ENCODE assay signal across 9 cellular contexts in genomic region chr3:143974877-143975238, GRCh38. TPM values are rescaled to one million over a fixed set of nuclear protein-coding genes. Genes with fewer than 3 reads are reported as not detected.
DNase-seq lines count a peak whose midpoint lies in the region; ATAC-seq, FAIRE-seq and TF ChIP-seq lines count a peak whose summit lies in the region.
"Had no signal": no experiment of that assay in that cellular context is flagged by ENCODE, and none has a peak within 500 bp of the region (broad histone marks: within the 10 kb centered on the region; RNA-seq: fewer than 3 reads in every experiment).

No MANE protein-coding gene starts in this region.

- H3K4me1 ChIP-seq in right atrium auricular region (peaks cover 0 to 36% of the 10 kb centered on the region in 2 donors), GM12878 (ENCODE audit: control insufficient read depth, insufficient read depth, low read length) (no peaks in the 10 kb centered on the region), vagina (peaks cover 52% of the 10 kb centered on the region), small intestine (ENCODE audit: control insufficient read depth in 2 of 2, insufficient read depth in 1 of 2, low read depth in 1 of 2, low read length in 1 of 2) (no peaks in the 10 kb centered on the region)

- TF ChIP-seq POLR2A in GM12878 (IDR thresholded peaks at IDR 0.05; ENCODE audit: low read depth, low read length) (no peak), vagina (IDR thresholded peaks at IDR 0.05) (no peak)

- RAD21 ChIA-PET in GM12878 (lab: Charles Lee; ENCODE audit: unreplicated experiment) = interaction anchor here (1.4 kb wide), 1 partner anchor 50 kb away, joined by 3 read pairs; no protein-coding TSS in a partner anchor

- peaks cover 80% of the 10 kb centered on the region for H3K79me2 ChIP-seq in GM12878 (ENCODE audit: control insufficient read depth, insufficient read depth, low read length)

- H3K4me3 ChIP-seq in right atrium auricular region = peak overlapping the region in 1 of 2 donors; percentile 97
- H3K4me3 ChIP-seq in GM12878 = peak overlapping the region; percentile 87
- peak overlapping the region; percentile 72 to 95 for H3K4me3 ChIP-seq in vagina
- H3K4me3 ChIP-seq in small intestine (ENCODE audit: low read depth in 1 of 2, low read length in 2 of 2) = no peak overlapping the region

- H3K9me3 ChIP-seq in right atrium auricular region = no peaks in the 10 kb centered on the region
- H3K9me3 ChIP-seq in GM12878 (replicated peaks; ENCODE audit: control insufficient read depth, insufficient read depth, low read length) = no peaks in the 10 kb centered on the region
- no peaks in the 10 kb centered on the region for H3K9me3 ChIP-seq in vagina
- H3K9me3 ChIP-seq in small intestine (ENCODE audit: control insufficient read depth, low read depth) = no peaks in the 10 kb centered on the region

- H3K9ac ChIP-seq in GM12878 (ENCODE audit: control insufficient read depth, insufficient read depth, low read length) = peak overlapping the region; percentile 92

- no peak overlapping the region for H2AFZ ChIP-seq in GM12878 (ENCODE audit: control insufficient read depth, low read depth, low read length)

- no peaks in the 10 kb centered on the region for H3K36me3 ChIP-seq in right atrium auricular region
- H3K36me3 ChIP-seq in GM12878 (ENCODE audit: control insufficient read depth in 2 of 2, insufficient read depth in 2 of 2, low read length in 1 of 2) = no peaks in the 10 kb centered on the region
- no peaks in the 10 kb centered on the region for H3K36me3 ChIP-seq in vagina
- H3K36me3 ChIP-seq in small intestine (ENCODE audit: control insufficient read depth in 2 of 2, insufficient read depth in 2 of 2, low read length in 2 of 2) = no peaks in the 10 kb centered on the region

- no peaks in the 10 kb centered on the region for H3K27me3 ChIP-seq in right atrium auricular region
- no peaks in the 10 kb centered on the region for H3K27me3 ChIP-seq in GM12878 (replicated peaks in 1 of 2; ENCODE audit: control insufficient read depth in 2 of 2, insufficient read depth in 2 of 2, low read length in 1 of 2)
- H3K27me3 ChIP-seq in vagina = no peaks in the 10 kb centered on the region
- no peaks in the 10 kb centered on the region for H3K27me3 ChIP-seq in small intestine (ENCODE audit: control insufficient read depth in 2 of 2, insufficient read depth in 2 of 2, low read length in 2 of 2)

- intact Hi-C loops in Right ventricle myocardium superior (cut with DNase I) (no loop called here), GM12878 (cut with micrococcal nuclease; ENCODE audit: unreplicated experiment) (loop anchor here (2.0 to 10.0 kb wide), 4 partner anchors 457 to 796 kb away; no protein-coding TSS in a partner anchor), vagina (cut with DNase I) (no loop called here)

- no peak for TF ChIP-seq CTCF in right atrium auricular region (IDR thresholded peaks at IDR 0.05)
- no peak for TF ChIP-seq CTCF in GM12878 (IDR thresholded peaks at IDR 0.05 in 2 of 3, conservative IDR thresholded peaks at IDR 0.05 in 1 of 3; ENCODE audit: control insufficient read depth in 2 of 3, extremely low read depth in 1 of 3, insufficient read depth in 1 of 3, low read depth in 3 of 3, low read length in 3 of 3)
- TF ChIP-seq CTCF in vagina (IDR thresholded peaks at IDR 0.05) = no peak

- H3K27ac ChIP-seq in right atrium auricular region (peak overlapping the region; percentile 97 to 99), GM12878 (ENCODE audit: control insufficient read depth, insufficient read depth) (peak overlapping the region; percentile 91), vagina (peak overlapping the region; percentile 99), small intestine (ENCODE audit: low read depth in 1 of 2, low read length in 1 of 2) (no peak overlapping the region)

- in situ Hi-C loops in GM12878 (cut with MboI) = loop anchor here (10.0 kb wide), 1 partner anchor 460 kb away; no protein-coding TSS in a partner anchor

- POLR2A ChIA-PET in GM12878 (lab: Charles Lee) = no interaction called here

- CTCF ChIA-PET in GM12878 (lab: Yijun Ruan, JAX) = interaction anchor here (0.7 to 2.5 kb wide), 16 partner anchors 9 to 408 kb away, joined by 3 to 16 read pairs (median 3); no protein-coding TSS in a partner anchor

- no peak for TF ChIP-seq EP300 in GM12878 (IDR thresholded peaks at IDR 0.05; ENCODE audit: borderline replicate concordance in 1 of 2, control insufficient read depth in 1 of 2, low read depth in 2 of 2, low read length in 2 of 2)

- DNase-seq in right atrium auricular region (ENCODE audit: low spot score) = no peak
- no peak for DNase-seq in Right ventricle myocardium superior
- no peak for DNase-seq in GM12878 (ENCODE audit: low read depth, low spot score)
- DNase-seq in medulla oblongata (ENCODE audit: extremely low spot score) = peak; percentile 38
- DNase-seq in vagina (ENCODE audit: extremely low spot score in 2 of 2) = no peak
- no peak for DNase-seq in cortex of kidney (lab: John Stamatoyannopoulos, UW)
- DNase-seq in small intestine = no peak
- DNase-seq in NCI-H2171 (lab: John Stamatoyannopoulos, UW) = no peak
- DNase-seq: stimulated activated naive CD4-positive, alpha-beta T cell treated with Interleukin-2 at 50 U/mL for 16 hours had no signal

- no peak for TF ChIP-seq RAD21 in GM12878 (IDR thresholded peaks at IDR 0.05; ENCODE audit: insufficient read depth, low read depth, low read length)

- no peaks in the 10 kb centered on the region for H4K20me1 ChIP-seq in GM12878 (ENCODE audit: control insufficient read depth, insufficient read depth)

- FAIRE-seq in GM12878 (lab: Jason Lieb, UNC) (no peak), small intestine (lab: Jason Lieb, UNC) (no peak)

- BruUV-seq in GM12878 (replicated peaks; lab: Mats Ljungman, UMichigan) = no TSS peak

- WGBS in GM12878 (ENCODE audit: insufficient coverage, insufficient replicate concordance, low lambda C conversion rate, missing lambda C conversion rate) = 27% methylated on average over 2 of the region's 2 CpGs
- 20 to 40% (median 35%) methylated on average over 2 of the region's 2 CpGs for WGBS in small intestine, 3 donors

- H3K4me2 ChIP-seq in GM12878 (ENCODE audit: control insufficient read depth, insufficient read depth) = peak overlapping the region; percentile 83

- SMC1A ChIA-PET in GM12878 (lab: Charles Lee; ENCODE audit: uncharacterized antibody, unreplicated experiment) = interaction anchor here (0.7 to 5.4 kb wide), 11 partner anchors 16 to 492 kb away, joined by 3 to 53 read pairs (median 3); no protein-coding TSS in a partner anchor

- ATAC-seq in Right ventricle myocardium superior (ENCODE audit: poor library complexity) (no peak), GM12878 (no peak)

TF ChIP-seq in GM12878, 131 proteins besides CTCF, POLR2A, EP300 and RAD21:
- no peak for TF ChIP-seq FOS (IDR thresholded peaks at IDR 0.05; ENCODE audit: borderline replicate concordance, extremely low read depth, insufficient read length)

RNA-seq across cellular contexts. Expression of gene DIPK2A, which starts 3.2 kb away (rescaled TPM):
- total RNA-seq in right atrium auricular region (10 to 100 TPM; 10.0 to 21.5 TPM), Right ventricle myocardium superior (5.9 TPM), GM12878 (2014; rRNA removed) (28.5 and 36.4 TPM in 2 replicates), GM12878 (2014; rRNA removed; fragmentation: Illumina TruSeq; extraction: Trizol) (15.4 and 15.8 TPM in 2 replicates), GM12878 (2021) (15.6 and 17.3 TPM in 2 replicates), vagina (26.5 TPM)
- total RNA-seq in GM12878 (2013; cell fraction: nucleolus; rRNA removed) = 23.0 and 26.6 TPM in 2 replicates
- 3.6 TPM for polyA plus RNA-seq in GM12878 (2011; ENCODE audit: low read depth)
- polyA plus RNA-seq in GM12878 (2011; rRNA removed) (7.3 and 12.9 TPM in 2 replicates), GM12878 (2014; fragmentation: Illumina TruSeq; extraction: Trizol) (11.4 and 15.5 TPM in 2 replicates), GM12878 (2014; fragmentation: Nextera tagmentation; extraction: Ambion mirVana) (10 to 100 TPM in 1 of 2 experiments, 1 to 10 TPM in 1; 4.6 to 14.5 TPM), GM12878 (2014; rRNA removed) (8.8 and 11.5 TPM in 2 replicates), GM12878 (2016; fragmentation: Nextera tagmentation; extraction: Ambion mirVana) (10 to 100 TPM; 15.9 to 21.9 TPM), small intestine (1 to 10 TPM; 2.7 to 6.2 (median 4.2) TPM)
- 6.1 and 8.6 TPM in 2 replicates for polyA plus RNA-seq in GM12878 (2011; cell fraction: cytosol; rRNA removed)
- 10.5 and 11.1 TPM in 2 replicates for polyA plus RNA-seq in GM12878 (2011; cell fraction: nucleus; rRNA removed)
- 10.7 and 11.5 TPM in 2 replicates for polyA plus RNA-seq in GM12878 (2012)
- 12.8 and 13.2 TPM in 2 replicates for polyA minus RNA-seq in GM12878 (2011; rRNA and poly(A)+ RNA removed)
- 13.3 and 14.3 TPM in 2 replicates for polyA minus RNA-seq in GM12878 (2011; cell fraction: cytosol; rRNA and poly(A)+ RNA removed)
- 37.1 and 62.5 TPM in 2 replicates for polyA minus RNA-seq in GM12878 (2011; cell fraction: nucleus; rRNA and poly(A)+ RNA removed)

Comparison
In these comparisons a context has a peak if more than half of its experiments do, and no peak if none do; other contexts are left out.
1. H3K27ac ChIP-seq: peak in right atrium auricular region (2 of 2), GM12878 (single experiment) and vagina (single experiment); none in small intestine (0 of 2).
2. H3K4me3 ChIP-seq: peak in GM12878 (single experiment) and vagina (2 of 2); none in small intestine (0 of 2).